1 cellular context compared by ENCODE assay signal in the genomic region with DNA sequence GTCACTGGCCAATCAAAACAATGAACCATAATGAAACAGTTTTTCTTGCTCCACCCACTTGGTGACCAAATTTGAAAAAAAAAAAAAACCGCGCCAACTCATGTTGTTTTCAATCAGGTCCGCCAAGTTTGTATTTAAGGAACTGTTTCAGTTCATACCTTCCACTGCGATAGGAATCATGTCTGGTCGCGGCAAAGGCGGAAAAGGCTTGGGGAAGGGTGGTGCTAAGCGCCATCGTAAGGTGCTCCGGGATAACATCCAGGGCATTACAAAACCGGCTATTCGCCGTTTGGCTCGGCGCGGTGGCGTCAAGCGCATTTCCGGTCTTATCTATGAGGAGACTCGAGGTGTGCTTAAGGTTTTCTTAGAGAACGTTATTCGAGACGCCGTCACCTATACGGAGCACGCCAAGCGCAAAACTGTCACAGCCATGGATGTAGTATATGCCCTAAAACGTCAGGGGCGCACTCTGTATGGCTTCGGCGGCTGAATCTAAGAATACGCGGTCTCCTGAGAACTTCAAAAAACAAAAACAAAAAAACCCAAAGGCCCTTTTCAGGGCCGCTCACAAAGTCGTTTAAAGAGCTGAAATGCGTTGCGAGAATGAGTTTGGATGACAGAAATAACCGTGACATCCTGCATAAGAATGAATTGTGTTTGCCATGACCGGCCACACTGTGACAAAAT.
TF ChIP-seq lines count a peak whose summit lies in the region.

No MANE protein-coding gene starts in this region.

TF ChIP-seq in HepG2, 621 proteins besides CTCF, POLR2A, EP300 and RAD21 (continued from another document and continues in another):
- TF ChIP-seq, protein P1, sequence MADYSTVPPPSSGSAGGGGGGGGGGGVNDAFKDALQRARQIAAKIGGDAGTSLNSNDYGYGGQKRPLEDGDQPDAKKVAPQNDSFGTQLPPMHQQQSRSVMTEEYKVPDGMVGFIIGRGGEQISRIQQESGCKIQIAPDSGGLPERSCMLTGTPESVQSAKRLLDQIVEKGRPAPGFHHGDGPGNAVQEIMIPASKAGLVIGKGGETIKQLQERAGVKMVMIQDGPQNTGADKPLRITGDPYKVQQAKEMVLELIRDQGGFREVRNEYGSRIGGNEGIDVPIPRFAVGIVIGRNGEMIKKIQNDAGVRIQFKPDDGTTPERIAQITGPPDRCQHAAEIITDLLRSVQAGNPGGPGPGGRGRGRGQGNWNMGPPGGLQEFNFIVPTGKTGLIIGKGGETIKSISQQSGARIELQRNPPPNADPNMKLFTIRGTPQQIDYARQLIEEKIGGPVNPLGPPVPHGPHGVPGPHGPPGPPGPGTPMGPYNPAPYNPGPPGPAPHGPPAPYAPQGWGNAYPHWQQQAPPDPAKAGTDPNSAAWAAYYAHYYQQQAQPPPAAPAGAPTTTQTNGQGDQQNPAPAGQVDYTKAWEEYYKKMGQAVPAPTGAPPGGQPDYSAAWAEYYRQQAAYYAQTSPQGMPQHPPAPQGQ (CRISPR knock-in tag; IDR thresholded peaks at IDR 0.05; ENCODE audit: borderline replicate concordance), result 0 out of 2 replicates have a peak, but pooled peaks have one; percentile 17
- TF ChIP-seq SMARCE1 (IDR thresholded peaks at IDR 0.05; ENCODE audit: borderline replicate concordance) (no peak), RARA (CRISPR knock-in tag; IDR thresholded peaks at IDR 0.05) (peak; percentile 66), ZNF235 (CRISPR knock-in tag; IDR thresholded peaks at IDR 0.05; ENCODE audit: borderline replicate concordance) (no peak), ZKSCAN1 (IDR thresholded peaks at IDR 0.05; ENCODE audit: low read length) (peak; percentile 100), ZSCAN31 (CRISPR knock-in tag; IDR thresholded peaks at IDR 0.05; ENCODE audit: low read depth) (peak; percentile 93; the same call in 1 of the 2 replicates), NPAS2 (CRISPR knock-in tag; IDR thresholded peaks at IDR 0.05; ENCODE audit: borderline replicate concordance) (peak; percentile 22; the same call in 1 of the 2 replicates), HCFC1 (IDR thresholded peaks at IDR 0.05; ENCODE audit: low read depth, low read length) (peak; percentile 34; the same call in 1 of the 2 replicates), RFX5 (IDR thresholded peaks at IDR 0.05; ENCODE audit: low read depth, low read length) (0 out of 2 replicates have a peak, but pooled peaks have one; percentile 32), MEF2D (CRISPR knock-in tag; IDR thresholded peaks at IDR 0.05) (peak; percentile 92), GMEB2 (CRISPR knock-in tag; IDR thresholded peaks at IDR 0.05; ENCODE audit: low read depth) (no peak; the same call in 1 of the 2 replicates), HMGXB4 (CRISPR knock-in tag; IDR thresholded peaks at IDR 0.05; ENCODE audit: borderline replicate concordance in 1 of 2, low read depth in 1 of 2) (peak; percentile 95 to 97), SOX13 (IDR thresholded peaks at IDR 0.05) (peak; percentile 76), SOX13 (CRISPR knock-in tag; conservative IDR thresholded peaks at IDR 0.05 in 1 of 2, IDR thresholded peaks at IDR 0.05 in 1 of 2) (peak in 1 of 2 experiments; percentile 75; a peak in 2 of 4 replicates), KLF13 (CRISPR knock-in tag; IDR thresholded peaks at IDR 0.05) (no peak), KMT2B (CRISPR knock-in tag; IDR thresholded peaks at IDR 0.05) (peak; percentile 81), TGIF2 (CRISPR knock-in tag; IDR thresholded peaks at IDR 0.05) (peak; percentile 93), ZNF547 (CRISPR knock-in tag; IDR thresholded peaks at IDR 0.05) (peak; percentile 61; the same call in 1 of the 2 replicates), PAX8 (CRISPR knock-in tag; IDR thresholded peaks at IDR 0.05; ENCODE audit: borderline replicate concordance) (peak; percentile 92), RERE (CRISPR knock-in tag; IDR thresholded peaks at IDR 0.05; ENCODE audit: low read depth) (no peak; the same call in 1 of the 2 replicates), ZNF788 (CRISPR knock-in tag; IDR thresholded peaks at IDR 0.05; ENCODE audit: borderline replicate concordance) (peak; percentile 90), ZNF460 (CRISPR knock-in tag; IDR thresholded peaks at IDR 0.05; ENCODE audit: borderline replicate concordance) (peak; percentile 46; the same call in 1 of the 2 replicates), ZNF598 (CRISPR knock-in tag; IDR thresholded peaks at IDR 0.05; ENCODE audit: borderline replicate concordance) (no peak), MED1 (CRISPR knock-in tag; IDR thresholded peaks at IDR 0.05) (peak; percentile 98), ZSCAN20 (CRISPR knock-in tag; IDR thresholded peaks at IDR 0.05; ENCODE audit: borderline replicate concordance) (peak; percentile 42), YEATS4 (CRISPR knock-in tag; IDR thresholded peaks at IDR 0.05; ENCODE audit: borderline replicate concordance) (peak; percentile 79; the same call in 1 of the 2 replicates), RBM39 (IDR thresholded peaks at IDR 0.05; ENCODE audit: low read depth, low read length, poor library complexity, severe bottlenecking) (peak; percentile 84), SIN3A (IDR thresholded peaks at IDR 0.05; ENCODE audit: borderline replicate concordance, low read depth, low read length) (peak; percentile 99), FOXK1 (CRISPR knock-in tag; IDR thresholded peaks at IDR 0.05; ENCODE audit: borderline replicate concordance, low read depth) (peak; percentile 92), HDAC2 (CRISPR knock-in tag; IDR thresholded peaks at IDR 0.05) (peak; percentile 87), HDAC1 (CRISPR knock-in tag; IDR thresholded peaks at IDR 0.05) (peak; percentile 98), MZF1 (CRISPR knock-in tag; IDR thresholded peaks at IDR 0.05; ENCODE audit: borderline replicate concordance) (no peak)
- TF ChIP-seq, protein P2, sequence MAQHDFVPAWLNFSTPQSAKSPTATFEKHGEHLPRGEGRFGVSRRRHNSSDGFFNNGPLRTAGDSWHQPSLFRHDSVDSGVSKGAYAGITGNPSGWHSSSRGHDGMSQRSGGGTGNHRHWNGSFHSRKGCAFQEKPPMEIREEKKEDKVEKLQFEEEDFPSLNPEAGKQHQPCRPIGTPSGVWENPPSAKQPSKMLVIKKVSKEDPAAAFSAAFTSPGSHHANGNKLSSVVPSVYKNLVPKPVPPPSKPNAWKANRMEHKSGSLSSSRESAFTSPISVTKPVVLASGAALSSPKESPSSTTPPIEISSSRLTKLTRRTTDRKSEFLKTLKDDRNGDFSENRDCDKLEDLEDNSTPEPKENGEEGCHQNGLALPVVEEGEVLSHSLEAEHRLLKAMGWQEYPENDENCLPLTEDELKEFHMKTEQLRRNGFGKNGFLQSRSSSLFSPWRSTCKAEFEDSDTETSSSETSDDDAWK (CRISPR knock-in tag; IDR thresholded peaks at IDR 0.05), result no peak
- TF ChIP-seq, protein P3, sequence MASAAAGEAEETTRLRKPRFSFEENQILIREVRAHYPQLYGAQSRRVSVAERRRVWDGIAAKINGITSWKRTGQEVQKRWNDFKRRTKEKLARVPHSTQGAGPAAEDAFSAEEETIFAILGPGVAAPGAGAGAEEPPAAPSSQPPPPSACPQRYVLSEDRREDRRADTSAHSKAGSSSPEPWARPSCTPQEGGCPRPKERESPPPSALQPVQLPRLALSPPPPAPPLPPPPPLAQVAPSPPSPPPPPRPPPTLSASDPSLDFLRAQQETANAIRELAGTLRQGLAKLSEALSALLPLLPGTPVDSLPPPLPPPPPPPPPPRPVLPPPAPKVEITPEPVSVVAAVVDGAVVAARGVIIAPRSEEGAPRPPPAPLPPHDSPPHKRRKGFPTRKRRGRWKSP (CRISPR knock-in tag; IDR thresholded peaks at IDR 0.05), result peak; percentile 98
- TF ChIP-seq, protein P4, sequence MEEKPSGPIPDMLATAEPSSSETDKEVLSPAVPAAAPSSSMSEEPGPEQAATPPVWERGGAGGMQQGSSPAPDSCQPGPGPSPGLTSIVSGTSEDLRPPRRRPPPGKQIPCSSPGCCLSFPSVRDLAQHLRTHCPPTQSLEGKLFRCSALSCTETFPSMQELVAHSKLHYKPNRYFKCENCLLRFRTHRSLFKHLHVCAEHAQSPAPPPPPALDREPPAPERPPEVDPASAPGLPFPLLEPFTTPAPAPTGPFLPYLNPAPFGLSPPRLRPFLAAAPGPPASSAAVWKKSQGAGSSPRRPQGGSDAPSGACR (CRISPR knock-in tag; IDR thresholded peaks at IDR 0.05), result 0 out of 2 replicates have a peak, but pooled peaks have one; percentile 34
- TF ChIP-seq, protein P5, sequence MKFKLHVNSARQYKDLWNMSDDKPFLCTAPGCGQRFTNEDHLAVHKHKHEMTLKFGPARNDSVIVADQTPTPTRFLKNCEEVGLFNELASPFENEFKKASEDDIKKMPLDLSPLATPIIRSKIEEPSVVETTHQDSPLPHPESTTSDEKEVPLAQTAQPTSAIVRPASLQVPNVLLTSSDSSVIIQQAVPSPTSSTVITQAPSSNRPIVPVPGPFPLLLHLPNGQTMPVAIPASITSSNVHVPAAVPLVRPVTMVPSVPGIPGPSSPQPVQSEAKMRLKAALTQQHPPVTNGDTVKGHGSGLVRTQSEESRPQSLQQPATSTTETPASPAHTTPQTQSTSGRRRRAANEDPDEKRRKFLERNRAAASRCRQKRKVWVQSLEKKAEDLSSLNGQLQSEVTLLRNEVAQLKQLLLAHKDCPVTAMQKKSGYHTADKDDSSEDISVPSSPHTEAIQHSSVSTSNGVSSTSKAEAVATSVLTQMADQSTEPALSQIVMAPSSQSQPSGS (CRISPR knock-in tag; IDR thresholded peaks at IDR 0.05), result peak; percentile 90
- TF ChIP-seq, protein P6, sequence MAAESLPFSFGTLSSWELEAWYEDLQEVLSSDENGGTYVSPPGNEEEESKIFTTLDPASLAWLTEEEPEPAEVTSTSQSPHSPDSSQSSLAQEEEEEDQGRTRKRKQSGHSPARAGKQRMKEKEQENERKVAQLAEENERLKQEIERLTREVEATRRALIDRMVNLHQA (CRISPR knock-in tag; IDR thresholded peaks at IDR 0.05), result peak; percentile 53; the same call in 1 of the 2 replicates
- TF ChIP-seq, protein P7, sequence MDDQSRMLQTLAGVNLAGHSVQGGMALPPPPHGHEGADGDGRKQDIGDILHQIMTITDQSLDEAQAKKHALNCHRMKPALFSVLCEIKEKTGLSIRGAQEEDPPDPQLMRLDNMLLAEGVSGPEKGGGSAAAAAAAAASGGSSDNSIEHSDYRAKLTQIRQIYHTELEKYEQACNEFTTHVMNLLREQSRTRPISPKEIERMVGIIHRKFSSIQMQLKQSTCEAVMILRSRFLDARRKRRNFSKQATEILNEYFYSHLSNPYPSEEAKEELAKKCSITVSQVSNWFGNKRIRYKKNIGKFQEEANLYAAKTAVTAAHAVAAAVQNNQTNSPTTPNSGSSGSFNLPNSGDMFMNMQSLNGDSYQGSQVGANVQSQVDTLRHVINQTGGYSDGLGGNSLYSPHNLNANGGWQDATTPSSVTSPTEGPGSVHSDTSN (CRISPR knock-in tag; IDR thresholded peaks at IDR 0.05; ENCODE audit: borderline replicate concordance), result peak; percentile 86; the same call in 1 of the 2 replicates
